In genomic region chr6:169981969-169982368, GRCh38 we compare ENCODE assay signal across 21 cellular contexts.
"Had no signal": no experiment of that assay in that cellular context is flagged by ENCODE, and none has a peak within 500 bp of the region (broad histone marks: within the 10 kb centered on the region; RNA-seq: fewer than 3 reads in every experiment).

No MANE protein-coding gene starts in this region.

- H3K36me3 ChIP-seq: SJSA1 had no signal

- DNase-seq: KBM-7, MV-4-11, NCI-H1048, NCI-H1105, NCI-H1417, NCI-H1436 treated with DMSO at 0.1 percent for 48 hours, NCI-H1694 treated with DMSO at 0.1 percent for 48 hours, NCI-H1930, NCI-H2081, NCI-H2107, NCI-H226, NCI-H446, NCI-H510A, NCI-H524 treated with DMSO at 0.1 percent for 48 hours, NCI-H69, NCI-H774, Right ventricle myocardium superior, RPMI8226, SIG-M5 had no signal

- H3K27ac ChIP-seq: SJSA1, SK-N-MC had no signal

- H3K4me1 ChIP-seq: SJSA1 had no signal

- H3K4me3 ChIP-seq: SJSA1, SK-N-MC had no signal

- H3K27me3 ChIP-seq: SJSA1 had no signal
